25 cellular contexts compared by ENCODE assay signal in the genomic region with DNA sequence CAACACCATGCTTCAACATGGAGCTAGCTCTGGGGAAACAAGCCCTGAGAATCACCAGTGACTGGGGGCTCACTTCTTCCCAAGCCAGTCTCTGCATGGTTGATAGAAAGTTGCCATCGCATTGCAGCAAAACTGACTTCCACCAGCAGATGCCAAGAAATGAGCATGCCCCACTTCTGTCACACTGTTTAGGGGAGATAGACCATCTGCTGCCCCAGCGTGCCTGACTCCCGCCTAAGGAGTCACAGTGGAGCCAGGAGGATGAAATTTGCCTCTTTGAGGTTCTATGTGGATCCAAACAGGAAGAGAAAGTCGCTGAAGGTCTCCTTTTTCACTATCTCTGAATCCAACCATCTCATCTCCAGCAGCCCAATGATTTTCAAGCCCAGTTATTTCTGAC.
"Had no signal": no experiment of that assay in that cellular context is flagged by ENCODE, and none has a peak within 500 bp of the region (broad histone marks: within the 10 kb centered on the region; RNA-seq: fewer than 3 reads in every experiment).

No MANE protein-coding gene starts in this region.

- H3K27ac Mint-ChIP-seq: activated CD4-positive, alpha-beta memory T cell treated with anti-CD3 and anti-CD28 coated beads, Interleukin-2, amount 10 ng/mL, durations not matched to agents 7 days and 5 days; activated CD4-positive, alpha-beta T cell treated with anti-CD3 and anti-CD28 coated beads, Interleukin-2, amount 10 ng/mL, durations not matched to agents 24 days and 14 days; activated naive CD4-positive, alpha-beta T cell treated with anti-CD3 and anti-CD28 coated beads, Interleukin-2, amount 10 ng/mL, durations not matched to agents 7 days and 5 days; activated naive CD8-positive, alpha-beta T cell treated with anti-CD3 and anti-CD28 coated beads, Interleukin-2, amount 10 ng/mL, durations not matched to agents 7 days and 5 days; activated T-cell treated with anti-CD3 and anti-CD28 coated beads, Interleukin-2, amount 50 U/mL, for 24 hours; dendritic cell treated with granulocyte-macrophage colony-stimulating factor and Interleukin-4, amounts not matched to agents 40 ng/mL and 50 ng/mL, for 4 days; natural killer cell treated with Interleukin-12 subunit alpha and Interleukin-12 subunit beta and Interleukin-15 and Interleukin-18, amount 100 ng/mL, for 72 hours; T-helper 17 cell had no signal

- FAIRE-seq: islet of Langerhans, urothelium cell line had no signal

- H3K4me1 ChIP-seq: left lung, testis had no signal

- H3K36me3 ChIP-seq: esophagus muscularis mucosa, heart right ventricle, left lung had no signal

- H3K4me1 Mint-ChIP-seq: activated CD4-positive, alpha-beta memory T cell treated with anti-CD3 and anti-CD28 coated beads, Interleukin-2, amount 10 ng/mL, durations not matched to agents 7 days and 5 days; activated CD4-positive, alpha-beta T cell treated with anti-CD3 and anti-CD28 coated beads, Interleukin-2, amount 10 ng/mL, durations not matched to agents 24 days and 14 days; activated naive CD4-positive, alpha-beta T cell treated with anti-CD3 and anti-CD28 coated beads, Interleukin-2, amount 10 ng/mL, durations not matched to agents 7 days and 5 days; activated naive CD8-positive, alpha-beta T cell treated with anti-CD3 and anti-CD28 coated beads, Interleukin-2, amount 10 ng/mL, durations not matched to agents 7 days and 5 days; T-helper 17 cell had no signal

- H3K27me3 ChIP-seq: esophagus muscularis mucosa, heart right ventricle, left lung, testis had no signal

- H3K4me3 Mint-ChIP-seq: activated CD4-positive, alpha-beta memory T cell treated with anti-CD3 and anti-CD28 coated beads, Interleukin-2, amount 10 ng/mL, durations not matched to agents 7 days and 5 days; activated CD4-positive, alpha-beta T cell treated with anti-CD3 and anti-CD28 coated beads, Interleukin-2, amount 10 ng/mL, durations not matched to agents 24 days and 14 days; activated naive CD4-positive, alpha-beta T cell treated with anti-CD3 and anti-CD28 coated beads, Interleukin-2, amount 10 ng/mL, durations not matched to agents 7 days and 5 days; activated naive CD8-positive, alpha-beta T cell treated with anti-CD3 and anti-CD28 coated beads, Interleukin-2, amount 10 ng/mL, durations not matched to agents 7 days and 5 days; activated T-cell treated with anti-CD3 and anti-CD28 coated beads, Interleukin-2, amount 50 U/mL, for 24 hours; dendritic cell treated with granulocyte-macrophage colony-stimulating factor and Interleukin-4, amounts not matched to agents 40 ng/mL and 50 ng/mL, for 4 days; natural killer cell treated with Interleukin-12 subunit alpha and Interleukin-12 subunit beta and Interleukin-15 and Interleukin-18, amount 100 ng/mL, for 72 hours; T-helper 17 cell had no signal

- H3K36me3 Mint-ChIP-seq: activated naive CD4-positive, alpha-beta T cell treated with anti-CD3 and anti-CD28 coated beads, Interleukin-2, amount 10 ng/mL, durations not matched to agents 7 days and 5 days; activated naive CD8-positive, alpha-beta T cell treated with anti-CD3 and anti-CD28 coated beads, Interleukin-2, amount 10 ng/mL, durations not matched to agents 7 days and 5 days; natural killer cell treated with Interleukin-12 subunit alpha and Interleukin-12 subunit beta and Interleukin-15 and Interleukin-18, amount 100 ng/mL, for 72 hours had no signal

- H3K9me3 Mint-ChIP-seq: activated CD4-positive, alpha-beta memory T cell treated with anti-CD3 and anti-CD28 coated beads, Interleukin-2, amount 10 ng/mL, durations not matched to agents 7 days and 5 days; activated CD4-positive, alpha-beta T cell treated with anti-CD3 and anti-CD28 coated beads, Interleukin-2, amount 10 ng/mL, durations not matched to agents 24 days and 14 days; activated naive CD4-positive, alpha-beta T cell treated with anti-CD3 and anti-CD28 coated beads, Interleukin-2, amount 10 ng/mL, durations not matched to agents 7 days and 5 days; activated naive CD8-positive, alpha-beta T cell treated with anti-CD3 and anti-CD28 coated beads, Interleukin-2, amount 10 ng/mL, durations not matched to agents 7 days and 5 days; activated T-cell treated with anti-CD3 and anti-CD28 coated beads, Interleukin-2, amount 50 U/mL, for 24 hours; dendritic cell treated with granulocyte-macrophage colony-stimulating factor and Interleukin-4, amounts not matched to agents 40 ng/mL and 50 ng/mL, for 4 days; natural killer cell treated with Interleukin-12 subunit alpha and Interleukin-12 subunit beta and Interleukin-15 and Interleukin-18, amount 100 ng/mL, for 72 hours had no signal

- H3K9me3 ChIP-seq: esophagus muscularis mucosa, heart right ventricle, left lung, mucosa of descending colon, testis had no signal

- H3K4me3 ChIP-seq: esophagus muscularis mucosa, heart right ventricle, left lung, mucosa of descending colon, testis had no signal

- DNase-seq: activated CD4-positive, alpha-beta memory T cell treated with anti-CD3 and anti-CD28 coated beads, Interleukin-2, amount 10 ng/mL, durations not matched to agents 7 days and 5 days; activated CD4-positive, alpha-beta T cell treated with anti-CD3 and anti-CD28 coated beads, Interleukin-2, amount 10 ng/mL, durations not matched to agents 24 days and 14 days; activated CD4-positive, CD25-positive, alpha-beta regulatory T cell treated with anti-CD3 and anti-CD28 coated beads, Interleukin-2, amount 50 U/mL, for 72 hours; activated CD8-positive, alpha-beta memory T cell treated with anti-CD3 and anti-CD28 coated beads, Interleukin-2, amount 50 U/mL, for 48 hours; activated gamma-delta T cell; activated naive CD4-positive, alpha-beta T cell treated with anti-CD3 and anti-CD28 coated beads, Interleukin-2, amount 10 ng/mL, durations not matched to agents 7 days and 5 days; activated naive CD8-positive, alpha-beta T cell treated with anti-CD3 and anti-CD28 coated beads, Interleukin-2, amount 10 ng/mL, durations not matched to agents 7 days and 5 days; activated T-cell treated with anti-CD3 and anti-CD28 coated beads, Interleukin-2, amount 50 U/mL, for 24 hours; foreskin melanocyte; heart right ventricle; left lung; mucosa of descending colon; retina; stimulated activated CD4-positive, alpha-beta T cell treated with anti-CD3 and anti-CD28 coated beads, Interleukin-15, amount 100 ng/mL, for 24 hours; stimulated activated naive CD4-positive, alpha-beta T cell; T-helper 17 cell; T1000; testis; trophoblast cell had no signal

- H3K27ac ChIP-seq: esophagus muscularis mucosa, left lung, testis had no signal

- H3K27me3 Mint-ChIP-seq: activated CD4-positive, alpha-beta memory T cell treated with anti-CD3 and anti-CD28 coated beads, Interleukin-2, amount 10 ng/mL, durations not matched to agents 7 days and 5 days; dendritic cell treated with granulocyte-macrophage colony-stimulating factor and Interleukin-4, amounts not matched to agents 40 ng/mL and 50 ng/mL, for 4 days; progenitor cell of endocrine pancreas had no signal
